ENCODE assay signal across 8 cellular contexts in the genomic region with DNA sequence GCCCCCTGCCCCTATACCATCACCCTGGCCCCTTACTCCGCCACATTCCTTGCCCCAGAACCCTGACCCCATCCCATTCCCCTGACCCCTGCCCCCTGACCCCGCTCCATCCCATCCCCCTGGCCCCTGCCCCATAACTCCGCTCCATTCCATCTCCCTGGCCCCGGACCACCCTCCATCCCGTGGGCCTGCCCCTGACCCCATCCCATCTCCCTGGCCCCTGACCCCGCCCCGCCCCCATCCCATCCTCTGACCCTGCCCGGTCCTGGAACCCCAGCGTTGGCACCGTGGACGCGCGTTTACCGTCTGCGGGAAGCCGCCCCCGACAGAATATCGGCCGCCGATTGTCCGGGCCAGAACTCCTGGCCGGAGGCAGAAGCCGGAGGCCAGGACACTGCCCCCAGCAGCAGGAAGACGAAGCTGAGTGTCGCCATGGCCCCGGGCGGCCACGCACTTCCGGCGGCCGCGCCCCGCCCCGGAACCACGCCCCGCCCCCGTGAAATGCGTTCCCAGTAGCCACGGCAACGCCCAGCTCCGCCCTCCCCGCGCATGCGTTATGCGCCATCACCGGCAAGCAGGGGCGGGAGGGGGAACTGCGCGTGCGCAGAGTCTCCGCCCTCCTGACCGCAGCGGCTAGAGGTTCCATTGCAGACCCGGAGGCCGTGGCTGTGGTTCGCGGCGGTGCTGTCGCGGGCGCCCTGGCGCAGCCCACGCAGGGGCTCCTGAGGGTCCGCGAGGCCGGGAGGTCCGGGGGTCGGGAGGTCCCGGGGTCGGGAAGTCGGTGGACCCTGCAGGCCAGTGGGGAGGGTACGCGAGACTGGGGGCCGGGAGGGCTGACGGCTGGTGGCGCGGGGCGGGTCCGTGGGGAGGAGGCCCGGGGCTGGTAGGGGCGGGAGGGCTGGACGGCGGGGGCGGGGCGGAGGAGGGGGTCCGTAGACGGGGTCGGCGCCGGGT. TPM values are rescaled to one million over a fixed set of nuclear protein-coding genes. Genes with fewer than 3 reads are reported as not detected.
DNase-seq lines count a peak whose midpoint lies in the region; ATAC-seq and TF ChIP-seq lines count a peak whose summit lies in the region.

A gene with protein sequence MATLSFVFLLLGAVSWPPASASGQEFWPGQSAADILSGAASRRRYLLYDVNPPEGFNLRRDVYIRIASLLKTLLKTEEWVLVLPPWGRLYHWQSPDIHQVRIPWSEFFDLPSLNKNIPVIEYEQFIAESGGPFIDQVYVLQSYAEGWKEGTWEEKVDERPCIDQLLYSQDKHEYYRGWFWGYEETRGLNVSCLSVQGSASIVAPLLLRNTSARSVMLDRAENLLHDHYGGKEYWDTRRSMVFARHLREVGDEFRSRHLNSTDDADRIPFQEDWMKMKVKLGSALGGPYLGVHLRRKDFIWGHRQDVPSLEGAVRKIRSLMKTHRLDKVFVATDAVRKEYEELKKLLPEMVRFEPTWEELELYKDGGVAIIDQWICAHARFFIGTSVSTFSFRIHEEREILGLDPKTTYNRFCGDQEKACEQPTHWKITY (minus strand): TSS at position 458 of the 954 bp plus-strand sequence. CDS start 24 bp downstream, at position 434.

- TF ChIP-seq CTCF in prostate gland (IDR thresholded peaks at IDR 0.05): peak in 2 of 4 experiments; percentile 41 to 43

- DNase-seq in NCI-H1930 (lab: John Stamatoyannopoulos, UW) (peak; percentile 86 to 96), T-helper 2 cell (peak; percentile 94 to 99 (median 98)), amygdala (lab: John Stamatoyannopoulos, UW) (peak; percentile 63 to 98 (median 93)), left cardiac atrium (peak; percentile 97), prostate gland (ENCODE audit: low spot score) (peak; percentile 94), ureter (ENCODE audit: low spot score) (peak; percentile 97)

- TF ChIP-seq POLR2A in GM18505 (IDR thresholded peaks at IDR 0.05; ENCODE audit: borderline replicate concordance, extremely low read depth, insufficient read depth, insufficient read length) (peak; percentile 77), prostate gland (IDR thresholded peaks at IDR 0.05) (peak; percentile 86)

- peaks cover 11 to 31% of the 10 kb centered on the region in 2 donors for H3K36me3 ChIP-seq in prostate gland

- H3K27ac ChIP-seq in prostate gland: peak within 1 kb of the TSS; percentile 67 to 76

- under 1% methylated on average over 67 of the region's 90 CpGs for WGBS in prostate gland

- intact Hi-C loops in left cardiac atrium (cut with DNase I): no loop called here
- intact Hi-C loops in prostate gland (cut with DNase I): loop anchor here (10.0 kb wide), 2 partner anchors 143 to 343 kb away; a partner anchor contains a TSS

- peaks cover 11% of the 10 kb centered on the region for H3K4me1 ChIP-seq in prostate gland (replicated peaks)

- H3K9me3 ChIP-seq in prostate gland: no peaks in the 10 kb centered on the region

- H3K4me3 ChIP-seq in prostate gland: peak within 1 kb of the TSS; percentile 71 to 90

- ATAC-seq in GM18505 (IDR thresholded peaks at IDR 0.05; ENCODE audit: unreplicated experiment) (peak; percentile 80), HG02970 (IDR thresholded peaks at IDR 0.05; ENCODE audit: low FRiP score, unreplicated experiment) (peak; percentile 84), left cardiac atrium (peak; percentile 88 to 92)

- no peaks in the 10 kb centered on the region for H3K27me3 ChIP-seq in prostate gland (replicated peaks; ENCODE audit: insufficient read depth)

RNA-seq across cellular contexts. Expression of the gene that starts here (rescaled TPM):
- 10 to 100 TPM; 18.1 to 20.3 TPM for total RNA-seq in left cardiac atrium
- 10 to 100 TPM; 20.2 to 52.4 TPM for total RNA-seq in prostate gland
- 42.6 TPM for total RNA-seq in ureter

Comparison
In these comparisons a context has a peak if more than half of its experiments do, and no peak if none do; other contexts are left out.
1. Peak in every context shown above with its lines: DNase-seq, ATAC-seq, H3K4me3 ChIP-seq and H3K27ac ChIP-seq.